8 cellular contexts compared by ENCODE assay signal in genomic region chr12:31324116-31324844, GRCh38.
DNase-seq lines count a peak whose midpoint lies in the region; ATAC-seq and TF ChIP-seq lines count a peak whose summit lies in the region.

No MANE protein-coding gene starts in this region.

- no peaks in the 10 kb centered on the region for H3K27me3 ChIP-seq in muscle layer of duodenum (ENCODE audit: low read depth, low read length)

- ATAC-seq in GM18511 (IDR thresholded peaks at IDR 0.05; ENCODE audit: unreplicated experiment): peak; percentile 43
- ATAC-seq in HG03135 (IDR thresholded peaks at IDR 0.05; ENCODE audit: unreplicated experiment): peak; percentile 38

- peaks cover 0 to 7% of the 10 kb centered on the region in 2 donors for H3K4me1 ChIP-seq in muscle layer of duodenum (ENCODE audit: control insufficient read depth in 1 of 2, insufficient read depth in 2 of 2, low read length in 2 of 2)

- H3K36me3 ChIP-seq in muscle layer of duodenum (ENCODE audit: control insufficient read depth in 1 of 2, insufficient read depth in 2 of 2, low read length in 2 of 2): no peaks in the 10 kb centered on the region

- H3K4me3 ChIP-seq in muscle layer of duodenum (ENCODE audit: low read depth in 1 of 2, low read length in 2 of 2): peak overlapping the region; percentile 85 to 96

- H3K27ac ChIP-seq in muscle layer of duodenum (ENCODE audit: low read length): peak overlapping the region; percentile 93

- TF ChIP-seq POLR2A in erythroblast (IDR thresholded peaks at IDR 0.05; ENCODE audit: low read length): peak; percentile 4

- DNase-seq in ACHN (peak; percentile 92), NOMO-1 treated with DMSO at 0.1 percent for 48 hours (lab: John Stamatoyannopoulos, UW; ENCODE audit: unreplicated experiment) (peak; percentile 68), activated T-cell treated with anti-CD3 and anti-CD28 coated beads for 24 hours (ENCODE audit: low read depth) (peak; percentile 60), erythroblast (lab: John Stamatoyannopoulos, UW) (peak; percentile 79 to 85)
- DNase-seq in stimulated activated CD8-positive, alpha-beta memory T cell treated with anti-CD3 and anti-CD28 coated beads, Interleukin-7, amount 100 ng/mL, for 24 hours (ENCODE audit: low read depth): peak; percentile 35

- H3K9me3 ChIP-seq in muscle layer of duodenum (ENCODE audit: control insufficient read depth in 1 of 2, low read length in 2 of 2): no peaks in the 10 kb centered on the region

- in situ Hi-C loops in ACHN (cut with HindIII; ENCODE audit: low pct_ligation_motif_present, low pct_unique_long_range_greater_than_20kb, low sequenced_read_pairs): no loop called here

Comparison
In these comparisons a context has a peak if more than half of its experiments do, and no peak if none do; other contexts are left out.
1. Peak in every context shown above with its lines: DNase-seq, ATAC-seq, H3K4me3 ChIP-seq and H3K27ac ChIP-seq.
2. DNase-seq: peak in every context shown above with its lines; median percentile 92 in ACHN; 82 in erythroblast; 68 in NOMO-1 treated with DMSO at 0.1 percent for 48 hours; 60 in activated T-cell treated with anti-CD3 and anti-CD28 coated beads for 24 hours; 35 in stimulated activated CD8-positive, alpha-beta memory T cell treated with anti-CD3 and anti-CD28 coated beads, Interleukin-7, amount 100 ng/mL, for 24 hours.